16 cellular contexts compared by ENCODE assay signal in the genomic region with DNA sequence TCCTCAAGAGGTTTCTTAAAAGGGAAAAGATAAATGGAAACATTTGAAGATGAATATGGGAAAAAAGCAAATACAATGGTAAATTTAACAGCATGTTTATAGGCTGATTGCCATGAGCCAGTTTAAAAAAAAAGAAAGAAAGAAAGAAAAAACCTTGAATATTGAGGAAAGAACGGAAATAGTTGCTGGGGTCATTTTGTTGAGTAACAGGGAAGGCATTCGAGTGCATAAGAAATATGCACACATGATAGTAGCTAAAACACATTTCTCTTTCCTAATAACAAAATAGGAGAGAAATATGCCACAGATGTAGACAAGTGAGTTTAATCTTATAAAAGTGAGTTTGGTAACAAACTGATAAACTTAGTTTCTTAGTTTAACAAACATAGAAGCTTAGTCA.
"Had no signal": no experiment of that assay in that cellular context is flagged by ENCODE, and none has a peak within 500 bp of the region (broad histone marks: within the 10 kb centered on the region; RNA-seq: fewer than 3 reads in every experiment).

No MANE protein-coding gene starts in this region.

- H3K36me3 Mint-ChIP-seq: activated naive CD4-positive, alpha-beta T cell treated with anti-CD3 and anti-CD28 coated beads, Interleukin-2, amount 10 ng/mL, durations not matched to agents 7 days and 5 days had no signal

- H3K4me3 ChIP-seq: adrenal gland, hepatocyte, ovary, sigmoid colon, thoracic aorta had no signal

- H2AFZ ChIP-seq: hepatocyte had no signal

- DNase-seq: activated CD4-positive, alpha-beta T cell treated with anti-CD3 and anti-CD28 coated beads for 36 hours; activated CD8-positive, alpha-beta memory T cell treated with anti-CD3 and anti-CD28 coated beads, Interleukin-2, amount 50 U/mL, for 4 hours; activated CD8-positive, alpha-beta T cell treated with anti-CD3 and anti-CD28 coated beads for 36 hours; activated naive CD4-positive, alpha-beta T cell treated with anti-CD3 and anti-CD28 coated beads, Interleukin-2, amount 10 ng/mL, durations not matched to agents 7 days and 5 days; adrenal gland; kidney glomerular epithelial cell; sigmoid colon; stimulated activated CD4-positive, alpha-beta T cell treated with anti-CD3 and anti-CD28 coated beads, Interleukin-4, amount 100 ng/mL, for 1 hour; stimulated activated CD8-positive, alpha-beta memory T cell treated with anti-CD3 and anti-CD28 coated beads, Interleukin-4, amount 100 ng/mL, for 48 hours; stimulated activated naive CD8-positive, alpha-beta T cell treated with anti-CD3 and anti-CD28 coated beads, Interleukin-15, amount 100 ng/mL, for 72 hours; T-cell had no signal

- H3K27ac ChIP-seq: adrenal gland, hepatocyte, ovary, sigmoid colon, thoracic aorta, WERI-Rb-1 had no signal

- H3K4me1 Mint-ChIP-seq: activated naive CD4-positive, alpha-beta T cell treated with anti-CD3 and anti-CD28 coated beads, Interleukin-2, amount 10 ng/mL, durations not matched to agents 7 days and 5 days; neural crest cell had no signal

- H3K9me3 ChIP-seq: adrenal gland, ovary, sigmoid colon, thoracic aorta had no signal

- H3K79me2 ChIP-seq: hepatocyte had no signal

- H3K27ac Mint-ChIP-seq: activated CD4-positive, alpha-beta T cell treated with anti-CD3 and anti-CD28 coated beads for 36 hours; activated CD8-positive, alpha-beta T cell treated with anti-CD3 and anti-CD28 coated beads for 36 hours; activated naive CD4-positive, alpha-beta T cell treated with anti-CD3 and anti-CD28 coated beads, Interleukin-2, amount 10 ng/mL, durations not matched to agents 7 days and 5 days; T-cell had no signal

- H3K4me1 ChIP-seq: sigmoid colon had no signal

- H3K4me2 ChIP-seq: hepatocyte had no signal

- H3K27me3 Mint-ChIP-seq: activated CD4-positive, alpha-beta T cell treated with anti-CD3 and anti-CD28 coated beads for 36 hours; activated CD8-positive, alpha-beta T cell treated with anti-CD3 and anti-CD28 coated beads for 36 hours; activated naive CD4-positive, alpha-beta T cell treated with anti-CD3 and anti-CD28 coated beads, Interleukin-2, amount 10 ng/mL, durations not matched to agents 7 days and 5 days; stimulated activated naive CD8-positive, alpha-beta T cell treated with anti-CD3 and anti-CD28 coated beads, Interleukin-15, amount 100 ng/mL, for 72 hours; T-cell had no signal

- H3K4me3 Mint-ChIP-seq: activated CD4-positive, alpha-beta T cell treated with anti-CD3 and anti-CD28 coated beads for 36 hours; activated CD8-positive, alpha-beta T cell treated with anti-CD3 and anti-CD28 coated beads for 36 hours; activated naive CD4-positive, alpha-beta T cell treated with anti-CD3 and anti-CD28 coated beads, Interleukin-2, amount 10 ng/mL, durations not matched to agents 7 days and 5 days; neural crest cell; stimulated activated naive CD8-positive, alpha-beta T cell treated with anti-CD3 and anti-CD28 coated beads, Interleukin-15, amount 100 ng/mL, for 72 hours; T-cell had no signal

- H3K27me3 ChIP-seq: adrenal gland, hepatocyte, ovary, sigmoid colon had no signal

- H3K36me3 ChIP-seq: adrenal gland, ovary, sigmoid colon, thoracic aorta, WERI-Rb-1 had no signal
